1 cellular context compared by ENCODE assay signal in genomic region chr1:24541711-24542346, GRCh38.
TF ChIP-seq lines count a peak whose summit lies in the region.

No MANE protein-coding gene starts in this region.

TF ChIP-seq in H1, 55 proteins besides CTCF, POLR2A, EP300 and RAD21:
- no peak for TF ChIP-seq POLR2AphosphoS5 (IDR thresholded peaks at IDR 0.05; ENCODE audit: low read depth, low read length)
- TF ChIP-seq RFX5 (IDR thresholded peaks at IDR 0.05; ENCODE audit: borderline replicate concordance, low read depth, low read length) = no peak
- no peak for TF ChIP-seq KDM4A (IDR thresholded peaks at IDR 0.05; ENCODE audit: low read depth, low read length, severe bottlenecking)
- no peak for TF ChIP-seq ATF2 (IDR thresholded peaks at IDR 0.05; ENCODE audit: low read length)
- no peak for TF ChIP-seq CBX5 (IDR thresholded peaks at IDR 0.05; ENCODE audit: low read depth, low read length)
